ENCODE assay signal across 1 cellular context in the genomic region with DNA sequence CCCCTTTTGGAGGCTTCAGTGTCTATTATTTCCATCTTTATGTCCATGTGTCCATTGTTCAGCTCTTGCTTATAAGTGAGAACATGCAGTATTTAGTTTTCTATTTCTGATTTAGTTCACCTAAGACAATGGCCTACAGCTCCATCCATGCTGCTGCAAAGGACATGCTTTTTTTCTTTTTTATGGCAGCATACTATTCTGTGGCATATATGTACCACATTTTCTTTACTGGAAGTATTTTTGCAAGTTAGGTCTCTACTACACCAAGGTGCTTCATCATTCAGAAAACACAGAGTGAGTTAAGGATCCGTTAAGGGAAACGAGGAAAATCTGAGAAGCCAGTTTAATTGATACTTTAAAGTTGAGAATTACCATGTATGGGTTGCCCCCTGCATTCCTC.
TF ChIP-seq lines count a peak whose summit lies in the region.

No MANE protein-coding gene starts in this region.

TF ChIP-seq in A549, 52 proteins besides CTCF, POLR2A, EP300 and RAD21:
- TF ChIP-seq TP53 (CRISPR knock-in tag; IDR thresholded peaks at IDR 0.05) (no peak), HOXB13 (CRISPR knock-in tag; IDR thresholded peaks at IDR 0.05; ENCODE audit: low read depth) (no peak), KDM1A (IDR thresholded peaks at IDR 0.05; ENCODE audit: low read depth) (peak; percentile 94), RFX5 (IDR thresholded peaks at IDR 0.05) (no peak), ZFP36 (IDR thresholded peaks at IDR 0.05; ENCODE audit: borderline replicate concordance, partially characterized antibody) (no peak), NR3C1 (IDR thresholded peaks at IDR 0.05) (no peak), RNF2 (IDR thresholded peaks at IDR 0.05; ENCODE audit: borderline replicate concordance, low read depth) (no peak), CHD4 (IDR thresholded peaks at IDR 0.05; ENCODE audit: borderline replicate concordance) (peak; percentile 31; the same call in 1 of the 2 replicates), RARB (CRISPR knock-in tag; IDR thresholded peaks at IDR 0.05) (no peak)
TF ChIP-seq in A549: peak in this region for 2.
